24 cellular contexts compared by ENCODE assay signal in the genomic region with DNA sequence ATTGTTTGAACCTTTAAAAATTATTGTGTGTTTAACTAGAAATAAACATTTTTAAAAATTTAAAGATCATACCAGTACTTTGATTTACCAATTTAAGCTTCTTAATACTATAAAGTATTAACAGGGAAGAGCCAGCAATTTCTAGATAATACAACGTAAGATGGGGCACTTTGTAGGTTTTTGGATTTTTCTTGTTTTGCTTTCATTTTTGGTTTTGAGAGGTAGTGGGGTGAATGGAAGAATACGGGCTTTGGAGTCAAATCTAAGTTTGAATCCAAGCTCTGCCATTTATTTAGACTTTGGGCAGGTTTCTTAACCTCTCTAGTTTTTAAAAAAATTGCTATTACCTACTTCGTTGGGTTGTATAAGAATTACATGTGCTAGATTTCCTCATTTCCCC. TPM values are rescaled to one million over a fixed set of nuclear protein-coding genes. Genes with fewer than 3 reads are reported as not detected.
DNase-seq lines count a peak whose midpoint lies in the region; ATAC-seq lines count a peak whose summit lies in the region.
"Had no signal": no experiment of that assay in that cellular context is flagged by ENCODE, and none has a peak within 500 bp of the region (broad histone marks: within the 10 kb centered on the region; RNA-seq: fewer than 3 reads in every experiment).

No MANE protein-coding gene starts in this region.

- no peak overlapping the region for H3K27ac Mint-ChIP-seq in activated T-cell treated with anti-CD3 and anti-CD28 coated beads, Interleukin-2, amount 50 U/mL, for 24 hours
- no peak overlapping the region for H3K27ac Mint-ChIP-seq in activated CD8-positive, alpha-beta T cell treated with anti-CD3 and anti-CD28 coated beads, Interleukin-2, amount 10 ng/mL, durations not matched to agents 7 days and 5 days
- H3K27ac Mint-ChIP-seq: activated CD4-positive, alpha-beta T cell treated with anti-CD3 and anti-CD28 coated beads for 36 hours had no signal

- intact Hi-C loops in posterior cingulate gyrus (cut with DNase I), result no loop called here

- H3K36me3 ChIP-seq in KOPT-K1 (ENCODE audit: insufficient read depth, low read length) (no peaks in the 10 kb centered on the region), rectal smooth muscle tissue (ENCODE audit: control insufficient read depth, insufficient read depth, low read length) (no peaks in the 10 kb centered on the region)
- H3K36me3 ChIP-seq: adrenal gland; BLaER1 treated with 17β-estradiol and CSF1 and Interleukin-3, amounts not matched to agents 10 nM and 100 nM; breast epithelium; pancreas; Peyer's patch had no signal

- POLR2A ChIA-PET in activated CD8-positive, alpha-beta T cell treated with anti-CD3 and anti-CD28 coated beads, Interleukin-2, amount 10 ng/mL, durations not matched to agents 7 days and 5 days (lab: Charles Lee), result interaction anchor here (0.6 kb wide), 1 partner anchor 22 kb away, joined by 3 read pairs; no protein-coding TSS in a partner anchor

- no peaks in the 10 kb centered on the region for H3K27me3 ChIP-seq in rectal smooth muscle tissue (ENCODE audit: control insufficient read depth, insufficient read depth, low read length)
- H3K27me3 ChIP-seq: adrenal gland; BLaER1 treated with 17β-estradiol and CSF1 and Interleukin-3, amounts not matched to agents 10 nM and 100 nM; breast epithelium; hepatocyte; pancreas; Peyer's patch had no signal

- no peaks in the 10 kb centered on the region for H3K4me1 ChIP-seq in rectal smooth muscle tissue (ENCODE audit: control insufficient read depth, insufficient read depth, low read length)
- H3K4me1 ChIP-seq: adrenal gland, breast epithelium had no signal

- peak overlapping the region; percentile 5 for H3K4me3 ChIP-seq in rectal smooth muscle tissue (ENCODE audit: low read length)
- H3K4me3 ChIP-seq: A549; BLaER1 treated with 17β-estradiol and CSF1 and Interleukin-3, amounts not matched to agents 10 nM and 100 nM; breast epithelium; hepatocyte; pancreas had no signal

- no peaks in the 10 kb centered on the region for H3K36me3 Mint-ChIP-seq in activated T-cell treated with anti-CD3 and anti-CD28 coated beads, Interleukin-2, amount 50 U/mL, for 4 hours (ENCODE audit: insufficient read depth)
- no peaks in the 10 kb centered on the region for H3K36me3 Mint-ChIP-seq in activated T-cell treated with anti-CD3 and anti-CD28 coated beads, Interleukin-2, amount 50 U/mL, for 24 hours (ENCODE audit: low read depth)
- no peaks in the 10 kb centered on the region for H3K36me3 Mint-ChIP-seq in activated CD8-positive, alpha-beta T cell treated with anti-CD3 and anti-CD28 coated beads, Interleukin-2, amount 10 ng/mL, durations not matched to agents 7 days and 5 days (ENCODE audit: low read depth)

- CTCF ChIA-PET in activated CD8-positive, alpha-beta T cell treated with anti-CD3 and anti-CD28 coated beads, Interleukin-2, amount 10 ng/mL, durations not matched to agents 7 days and 5 days (lab: Charles Lee), result no interaction called here

- H3K4me1 Mint-ChIP-seq in activated T-cell treated with anti-CD3 and anti-CD28 coated beads, Interleukin-2, amount 50 U/mL, for 4 hours (ENCODE audit: low read depth), result peaks cover 8% of the 10 kb centered on the region
- H3K4me1 Mint-ChIP-seq in activated T-cell treated with anti-CD3 and anti-CD28 coated beads, Interleukin-2, amount 50 U/mL, for 24 hours (ENCODE audit: low read depth), result peaks cover 11% of the 10 kb centered on the region
- peaks cover 10% of the 10 kb centered on the region for H3K4me1 Mint-ChIP-seq in activated CD8-positive, alpha-beta T cell treated with anti-CD3 and anti-CD28 coated beads, Interleukin-2, amount 10 ng/mL, durations not matched to agents 7 days and 5 days (ENCODE audit: low read depth)

- H3K9me3 Mint-ChIP-seq in activated T-cell treated with anti-CD3 and anti-CD28 coated beads, Interleukin-2, amount 50 U/mL, for 4 hours, result no peaks in the 10 kb centered on the region
- no peaks in the 10 kb centered on the region for H3K9me3 Mint-ChIP-seq in activated T-cell treated with anti-CD3 and anti-CD28 coated beads, Interleukin-2, amount 50 U/mL, for 24 hours
- no peaks in the 10 kb centered on the region for H3K9me3 Mint-ChIP-seq in activated CD8-positive, alpha-beta T cell treated with anti-CD3 and anti-CD28 coated beads, Interleukin-2, amount 10 ng/mL, durations not matched to agents 7 days and 5 days (ENCODE audit: insufficient read depth)
- H3K9me3 Mint-ChIP-seq: naive thymus-derived CD8-positive, alpha-beta T cell had no signal

- no peaks in the 10 kb centered on the region for H3K9me3 ChIP-seq in KOPT-K1 (ENCODE audit: insufficient read depth, low read length, poor library complexity, severe bottlenecking)
- H3K9me3 ChIP-seq: A549; adrenal gland; BLaER1 treated with 17β-estradiol and CSF1 and Interleukin-3, amounts not matched to agents 10 nM and 100 nM; breast epithelium; pancreas; Peyer's patch had no signal

- H3K27me3 Mint-ChIP-seq in activated T-cell treated with anti-CD3 and anti-CD28 coated beads, Interleukin-2, amount 50 U/mL, for 4 hours (ENCODE audit: low read depth), result no peaks in the 10 kb centered on the region
- no peaks in the 10 kb centered on the region for H3K27me3 Mint-ChIP-seq in activated T-cell treated with anti-CD3 and anti-CD28 coated beads, Interleukin-2, amount 50 U/mL, for 24 hours
- H3K27me3 Mint-ChIP-seq in activated CD8-positive, alpha-beta T cell treated with anti-CD3 and anti-CD28 coated beads, Interleukin-2, amount 10 ng/mL, durations not matched to agents 7 days and 5 days (ENCODE audit: low read depth), result peaks cover 2% of the 10 kb centered on the region
- H3K27me3 Mint-ChIP-seq: activated CD4-positive, alpha-beta T cell treated with anti-CD3 and anti-CD28 coated beads for 36 hours; naive thymus-derived CD8-positive, alpha-beta T cell had no signal

- H3K4me3 Mint-ChIP-seq in activated T-cell treated with anti-CD3 and anti-CD28 coated beads, Interleukin-2, amount 50 U/mL, for 4 hours, result peak overlapping the region; percentile 39
- H3K4me3 Mint-ChIP-seq in activated T-cell treated with anti-CD3 and anti-CD28 coated beads, Interleukin-2, amount 50 U/mL, for 24 hours, result no peak overlapping the region
- peak overlapping the region; percentile 32 for H3K4me3 Mint-ChIP-seq in activated CD8-positive, alpha-beta T cell treated with anti-CD3 and anti-CD28 coated beads, Interleukin-2, amount 10 ng/mL, durations not matched to agents 7 days and 5 days
- H3K4me3 Mint-ChIP-seq: activated CD4-positive, alpha-beta T cell treated with anti-CD3 and anti-CD28 coated beads for 36 hours had no signal

- H3K27ac ChIP-seq in KOPT-K1 (ENCODE audit: low read depth, low read length, poor library complexity, severe bottlenecking) (peak overlapping the region; percentile 43), rectal smooth muscle tissue (ENCODE audit: low read depth, low read length) (no peak overlapping the region)
- H3K27ac ChIP-seq: A549; adrenal gland; BLaER1 treated with 17β-estradiol and CSF1 and Interleukin-3, amounts not matched to agents 10 nM and 100 nM; breast epithelium; hepatocyte; pancreas; Peyer's patch had no signal

- ATAC-seq in activated T-cell treated with anti-CD3 and anti-CD28 coated beads, Interleukin-2, amount 50 U/mL, for 4 hours, result no peak
- ATAC-seq in activated CD8-positive, alpha-beta T cell treated with anti-CD3 and anti-CD28 coated beads, Interleukin-2, amount 10 ng/mL, durations not matched to agents 7 days and 5 days, result no peak
- ATAC-seq: A549; activated CD4-positive, alpha-beta T cell treated with anti-CD3 and anti-CD28 coated beads for 36 hours; naive thymus-derived CD8-positive, alpha-beta T cell; pancreas had no signal

- H3K9ac ChIP-seq in rectal smooth muscle tissue (ENCODE audit: low read length), result no peak overlapping the region
- H3K9ac ChIP-seq: BLaER1 treated with 17β-estradiol and CSF1 and Interleukin-3, amounts not matched to agents 10 nM and 100 nM had no signal

- DNase-seq in activated T-cell treated with anti-CD3 and anti-CD28 coated beads, Interleukin-2, amount 50 U/mL, for 4 hours, result no peak
- DNase-seq in activated T-cell treated with anti-CD3 and anti-CD28 coated beads, Interleukin-2, amount 50 U/mL, for 24 hours, result no peak
- no peak for DNase-seq in activated CD8-positive, alpha-beta T cell treated with anti-CD3 and anti-CD28 coated beads, Interleukin-2, amount 10 ng/mL, durations not matched to agents 7 days and 5 days
- no peak for DNase-seq in CD1c-positive myeloid dendritic cell (ENCODE audit: extremely low spot score)
- no peak for DNase-seq in posterior cingulate gyrus
- DNase-seq in activated CD4-positive, CD25-positive, alpha-beta regulatory T cell treated with anti-CD3 and anti-CD28 coated beads, Interleukin-2, amount 50 U/mL, for 72 hours, result no peak
- DNase-seq: activated CD4-positive, alpha-beta T cell treated with anti-CD3 and anti-CD28 coated beads for 36 hours; adrenal gland; DMS153; foreskin fibroblast; IMR-90; islet precursor cell; mesenchymal stem cell; naive thymus-derived CD8-positive, alpha-beta T cell; NCI-H187; NCI-H226; pancreas; Peyer's patch had no signal

RNA-seq across cellular contexts. Expression of gene CSTPP1, which starts 44.9 kb away (rescaled TPM):
- 10 to 100 TPM; 12.9 to 15.0 (median 14.3) TPM for total RNA-seq in activated T-cell treated with anti-CD3 and anti-CD28 coated beads, Interleukin-2, amount 50 U/mL, for 4 hours
- 10 to 100 TPM; 15.6 to 15.8 TPM for total RNA-seq in activated CD8-positive, alpha-beta T cell treated with anti-CD3 and anti-CD28 coated beads, Interleukin-2, amount 10 ng/mL, durations not matched to agents 7 days and 5 days
